In genomic region chr18:9575558-9575957, GRCh38 we compare ENCODE assay signal across 10 cellular contexts. TPM values are rescaled to one million over a fixed set of nuclear protein-coding genes. Genes with fewer than 3 reads are reported as not detected.
DNase-seq lines count a peak whose midpoint lies in the region; ATAC-seq and TF ChIP-seq lines count a peak whose summit lies in the region.
"Had no signal": no experiment of that assay in that cellular context is flagged by ENCODE, and none has a peak within 500 bp of the region (broad histone marks: within the 10 kb centered on the region; RNA-seq: fewer than 3 reads in every experiment).

No MANE protein-coding gene starts in this region.

- H3K36me3 ChIP-seq in RWPE2 (ENCODE audit: low read depth) (peaks cover 92% of the 10 kb centered on the region), aorta (ENCODE audit: control insufficient read depth in 1 of 2, insufficient read depth in 2 of 2, low read length in 1 of 2) (peaks cover under 1 to 3% of the 10 kb centered on the region in 2 donors)

- H3K27me3 ChIP-seq in RWPE2 (ENCODE audit: insufficient read depth, poor library complexity, severe bottlenecking), result no peaks in the 10 kb centered on the region
- no peaks in the 10 kb centered on the region for H3K27me3 ChIP-seq in aorta (ENCODE audit: control insufficient read depth in 1 of 2, insufficient read depth in 2 of 2, low read length in 1 of 2)
- H3K27me3 ChIP-seq: BLaER1 had no signal

- H3K4me3 ChIP-seq in RWPE2 (ENCODE audit: severe bottlenecking) (no peak overlapping the region), epithelial cell of esophagus (ENCODE audit: low read length) (no peak overlapping the region), aorta (ENCODE audit: low read length in 2 of 2) (no peak overlapping the region)
- H3K4me3 ChIP-seq: BLaER1 had no signal

- no peak overlapping the region for H3K4me3 Mint-ChIP-seq in mesothelial cell of epicardium
- H3K4me3 Mint-ChIP-seq in activated T-helper 1 cell treated with anti-CD3 and anti-CD28 coated beads, Interleukin-12 subunit alpha, Interleukin-12 subunit beta, Interleukin-2, Interleukin-4 antibody, amounts not matched to agents 30 ng/mL and 10 ng/mL and 1 ng/mL, durations not matched to agents 14 hours and 24 hours and 36 hours, result no peak overlapping the region
- H3K4me3 Mint-ChIP-seq: activated naive CD8-positive, alpha-beta T cell had no signal

- no peaks in the 10 kb centered on the region for H3K9me3 Mint-ChIP-seq in mesothelial cell of epicardium
- H3K9me3 Mint-ChIP-seq in activated T-helper 1 cell treated with anti-CD3 and anti-CD28 coated beads, Interleukin-12 subunit alpha, Interleukin-12 subunit beta, Interleukin-2, Interleukin-4 antibody, amounts not matched to agents 30 ng/mL and 10 ng/mL and 1 ng/mL, durations not matched to agents 14 hours and 24 hours and 36 hours, result no peaks in the 10 kb centered on the region

- DNase-seq in NCI-H187 (lab: John Stamatoyannopoulos, UW) (peak; percentile 15 to 23), NCI-H187 treated with DMSO at 0.1 percent for 48 hours (lab: John Stamatoyannopoulos, UW) (no peak), HT1080 (ENCODE audit: low read depth) (peak; percentile 81), RWPE2 (ENCODE audit: low spot score) (peak; percentile 77), epithelial cell of esophagus (ENCODE audit: low read depth) (peak; percentile 97), mesothelial cell of epicardium (ENCODE audit: low spot score in 2 of 2, unreplicated experiment in 2 of 2) (peak; percentile 50 to 68), aorta (peak; percentile 70 to 80)
- DNase-seq in activated T-helper 1 cell treated with anti-CD3 and anti-CD28 coated beads, Interleukin-12 subunit alpha, Interleukin-12 subunit beta, Interleukin-2, Interleukin-4 antibody, amounts not matched to agents 30 ng/mL and 10 ng/mL and 1 ng/mL, durations not matched to agents 14 hours and 24 hours and 36 hours (ENCODE audit: low spot score), result no peak

- TF ChIP-seq CTCF in RWPE2 (IDR thresholded peaks at IDR 0.05; ENCODE audit: poor library complexity, severe bottlenecking) (peak; percentile 95), epithelial cell of esophagus (IDR thresholded peaks at IDR 0.05; ENCODE audit: insufficient read depth, low read depth, low read length, missing control alignments) (peak; percentile 95), mesothelial cell of epicardium (IDR thresholded peaks at IDR 0.05; ENCODE audit: unreplicated experiment) (peak; percentile 88)

- ATAC-seq in RWPE2 (ENCODE audit: low read depth) (peak; percentile 94), aorta (ENCODE audit: low FRiP score) (peak; percentile 90)

- no peaks in the 10 kb centered on the region for H3K27me3 Mint-ChIP-seq in mesothelial cell of epicardium (ENCODE audit: low read depth)
- no peaks in the 10 kb centered on the region for H3K27me3 Mint-ChIP-seq in activated T-helper 1 cell treated with anti-CD3 and anti-CD28 coated beads, Interleukin-12 subunit alpha, Interleukin-12 subunit beta, Interleukin-2, Interleukin-4 antibody, amounts not matched to agents 30 ng/mL and 10 ng/mL and 1 ng/mL, durations not matched to agents 14 hours and 24 hours and 36 hours (ENCODE audit: insufficient read depth)
- H3K27me3 Mint-ChIP-seq: activated naive CD8-positive, alpha-beta T cell had no signal

- peak overlapping the region; percentile 25 for H3K27ac ChIP-seq in RWPE2 (ENCODE audit: poor library complexity, severe bottlenecking)
- H3K27ac ChIP-seq in aorta (ENCODE audit: low read depth in 1 of 2, low read length in 2 of 2), result no peak overlapping the region
- H3K27ac ChIP-seq: BLaER1 had no signal

- peaks cover 29% of the 10 kb centered on the region for H3K4me1 ChIP-seq in RWPE2 (ENCODE audit: insufficient read depth, poor library complexity, severe bottlenecking)
- no peaks in the 10 kb centered on the region for H3K4me1 ChIP-seq in aorta (ENCODE audit: control insufficient read depth in 1 of 2, insufficient read depth in 2 of 2, low read length in 2 of 2)
- H3K4me1 ChIP-seq: BLaER1 had no signal

- H3K27ac Mint-ChIP-seq in mesothelial cell of epicardium, result peak overlapping the region; percentile 85
- no peak overlapping the region for H3K27ac Mint-ChIP-seq in activated T-helper 1 cell treated with anti-CD3 and anti-CD28 coated beads, Interleukin-12 subunit alpha, Interleukin-12 subunit beta, Interleukin-2, Interleukin-4 antibody, amounts not matched to agents 30 ng/mL and 10 ng/mL and 1 ng/mL, durations not matched to agents 14 hours and 24 hours and 36 hours
- H3K27ac Mint-ChIP-seq: activated naive CD8-positive, alpha-beta T cell had no signal

- peaks cover 26% of the 10 kb centered on the region for H3K4me1 Mint-ChIP-seq in mesothelial cell of epicardium
- H3K4me1 Mint-ChIP-seq in activated T-helper 1 cell treated with anti-CD3 and anti-CD28 coated beads, Interleukin-12 subunit alpha, Interleukin-12 subunit beta, Interleukin-2, Interleukin-4 antibody, amounts not matched to agents 30 ng/mL and 10 ng/mL and 1 ng/mL, durations not matched to agents 14 hours and 24 hours and 36 hours (ENCODE audit: low read depth), result no peaks in the 10 kb centered on the region

- H3K9me3 ChIP-seq in RWPE2 (ENCODE audit: severe bottlenecking), result no peaks in the 10 kb centered on the region
- H3K9me3 ChIP-seq in aorta (ENCODE audit: control insufficient read depth, low read length), result no peaks in the 10 kb centered on the region
- H3K9me3 ChIP-seq: BLaER1 had no signal

- intact Hi-C loops in aorta (cut with DNase I), result loop anchor here (10.0 kb wide), 4 partner anchors 99 to 359 kb away; no protein-coding TSS in a partner anchor
- intact Hi-C loops in activated T-helper 1 cell treated with anti-CD3 and anti-CD28 coated beads, Interleukin-12 subunit alpha, Interleukin-12 subunit beta, Interleukin-2, Interleukin-4 antibody, amounts not matched to agents 30 ng/mL and 10 ng/mL and 1 ng/mL, durations not matched to agents 14 hours and 24 hours and 36 hours (cut with micrococcal nuclease), result no loop called here

- peaks cover 22% of the 10 kb centered on the region for H3K36me3 Mint-ChIP-seq in mesothelial cell of epicardium
- peaks cover 25% of the 10 kb centered on the region for H3K36me3 Mint-ChIP-seq in activated T-helper 1 cell treated with anti-CD3 and anti-CD28 coated beads, Interleukin-12 subunit alpha, Interleukin-12 subunit beta, Interleukin-2, Interleukin-4 antibody, amounts not matched to agents 30 ng/mL and 10 ng/mL and 1 ng/mL, durations not matched to agents 14 hours and 24 hours and 36 hours (ENCODE audit: low read depth)

- WGBS in aorta, 2 donors, result 3 to 4% methylated on average over 5 of the region's 5 CpGs

RNA-seq across cellular contexts. Expression of gene PPP4R1, which starts 38.8 kb away (rescaled TPM):
- total RNA-seq in HT1080 (2014; rRNA removed; shearing (Covaris generic)), result 82.5 and 95.3 TPM in 2 replicates
- 48.9 and 55.2 TPM in 2 replicates for polyA plus RNA-seq in HT1080 (2015; cell fraction: cytosol; rRNA removed)
- 75.8 and 81.4 TPM in 2 replicates for polyA plus RNA-seq in HT1080 (2015; cell fraction: nucleus; rRNA removed)
- total RNA-seq in mesothelial cell of epicardium, result 112 to 116 TPM (median 115 TPM) in 3 replicates
- total RNA-seq in aorta, result 100 to 1,000 TPM; 119 to 121 TPM
- polyA plus RNA-seq in aorta, result 10 to 100 TPM; 36.6 to 38.4 TPM
- 49.5 and 54.8 TPM in 2 replicates for total RNA-seq in activated T-helper 1 cell treated with anti-CD3 and anti-CD28 coated beads, Interleukin-12 subunit alpha, Interleukin-12 subunit beta, Interleukin-2, Interleukin-4 antibody, amounts not matched to agents 30 ng/mL and 10 ng/mL and 1 ng/mL, durations not matched to agents 14 hours and 24 hours and 36 hours

Comparison
In these comparisons a context has a peak if more than half of its experiments do, and no peak if none do; other contexts are left out.
1. DNase-seq: peak in NCI-H187 (2 of 2), HT1080 (single experiment), RWPE2 (single experiment), epithelial cell of esophagus (single experiment), mesothelial cell of epicardium (2 of 2) and aorta (2 of 2); none in NCI-H187 treated with DMSO at 0.1 percent for 48 hours (single experiment) and activated T-helper 1 cell treated with anti-CD3 and anti-CD28 coated beads, Interleukin-12 subunit alpha, Interleukin-12 subunit beta, Interleukin-2, Interleukin-4 antibody, amounts not matched to agents 30 ng/mL and 10 ng/mL and 1 ng/mL, durations not matched to agents 14 hours and 24 hours and 36 hours (single experiment).
2. Peak in every context shown above with its lines, with median percentiles within 50 percentile points of each other: CTCF ChIP-seq.